ENCODE assay signal across 8 cellular contexts in genomic region chr20:49785851-49786174, GRCh38. TPM values are rescaled to one million over a fixed set of nuclear protein-coding genes. Genes with fewer than 3 reads are reported as not detected.
DNase-seq lines count a peak whose midpoint lies in the region; ATAC-seq, FAIRE-seq and TF ChIP-seq lines count a peak whose summit lies in the region.

No MANE protein-coding gene starts in this region.

- H3K27ac Mint-ChIP-seq in activated naive CD8-positive, alpha-beta T cell treated with anti-CD3 and anti-CD28 coated beads, Interleukin-2, amount 10 ng/mL, durations not matched to agents 7 days and 5 days: peak overlapping the region; percentile 40
- no peak overlapping the region for H3K27ac Mint-ChIP-seq in activated naive CD8-positive, alpha-beta T cell treated with anti-CD3 and anti-CD28 coated beads for 36 hours
- H3K27ac Mint-ChIP-seq in T-cell: no peak overlapping the region

- H3K36me3 Mint-ChIP-seq in activated naive CD8-positive, alpha-beta T cell treated with anti-CD3 and anti-CD28 coated beads, Interleukin-2, amount 10 ng/mL, durations not matched to agents 7 days and 5 days: no peaks in the 10 kb centered on the region
- H3K36me3 Mint-ChIP-seq in activated naive CD8-positive, alpha-beta T cell treated with anti-CD3 and anti-CD28 coated beads for 36 hours: no peaks in the 10 kb centered on the region
- H3K36me3 Mint-ChIP-seq in T-cell: no peaks in the 10 kb centered on the region

- CTCF ChIA-PET in T-cell (lab: Charles Lee): no interaction called here

- in situ Hi-C loops in transverse colon (cut with MboI; ENCODE audit: low pct_ligation_motif_present in 1 of 4, low pct_unique_long_range_greater_than_20kb in 1 of 4, low sequenced_read_pairs in 3 of 4): no loop called here

- no peak for TF ChIP-seq CTCF in transverse colon (IDR thresholded peaks at IDR 0.05)

- no peak for TF ChIP-seq POLR2A in transverse colon (IDR thresholded peaks at IDR 0.05)

- no peaks in the 10 kb centered on the region for H3K36me3 ChIP-seq in transverse colon

- no peak for DNase-seq in activated naive CD8-positive, alpha-beta T cell treated with anti-CD3 and anti-CD28 coated beads, Interleukin-2, amount 10 ng/mL, durations not matched to agents 7 days and 5 days
- DNase-seq in activated naive CD8-positive, alpha-beta T cell treated with anti-CD3 and anti-CD28 coated beads for 36 hours: no peak
- DNase-seq in NOMO-1 treated with dmso at 0.1 percent for 144 hours (lab: John Stamatoyannopoulos, UW; ENCODE audit: unreplicated experiment) (peak; percentile 56), transverse colon (peak; percentile 59), urothelium cell line (ENCODE audit: low spot score) (no peak), NCI-H748 treated with DMSO at 0.1 percent for 48 hours (lab: John Stamatoyannopoulos, UW) (no peak), T-cell (no peak)

- FAIRE-seq in urothelium cell line (lab: Jason Lieb, UNC): no peak

- peaks cover 20% of the 10 kb centered on the region for H3K4me1 Mint-ChIP-seq in activated naive CD8-positive, alpha-beta T cell treated with anti-CD3 and anti-CD28 coated beads, Interleukin-2, amount 10 ng/mL, durations not matched to agents 7 days and 5 days
- H3K4me1 Mint-ChIP-seq in activated naive CD8-positive, alpha-beta T cell treated with anti-CD3 and anti-CD28 coated beads for 36 hours: peaks cover 10% of the 10 kb centered on the region
- peaks cover 3 to 13% (median 6%) of the 10 kb centered on the region in 3 donors for H3K4me1 Mint-ChIP-seq in T-cell

- H3K27me3 ChIP-seq in transverse colon: no peaks in the 10 kb centered on the region

- H3K4me1 ChIP-seq in transverse colon: peaks cover 0 to 24% (median 11%) of the 10 kb centered on the region in 4 donors

- WGBS in transverse colon (ENCODE audit: low coverage in 1 of 2), 2 donors: 60 to 76% methylated on average over 2 to 4 of the region's 4 CpGs

- POLR2A ChIA-PET in activated naive CD8-positive, alpha-beta T cell treated with anti-CD3 and anti-CD28 coated beads, Interleukin-2, amount 10 ng/mL, durations not matched to agents 7 days and 5 days (lab: Charles Lee): interaction anchor here (0.8 to 1.1 kb wide), 2 partner anchors 9 to 114 kb away, joined by 3 to 4 read pairs; no protein-coding TSS in a partner anchor
- POLR2A ChIA-PET in T-cell (lab: Charles Lee): no interaction called here

- ATAC-seq in activated naive CD8-positive, alpha-beta T cell treated with anti-CD3 and anti-CD28 coated beads, Interleukin-2, amount 10 ng/mL, durations not matched to agents 7 days and 5 days (ENCODE audit: low read depth): no peak
- ATAC-seq in HG02943 (IDR thresholded peaks at IDR 0.05; ENCODE audit: low read depth, unreplicated experiment) (peak; percentile 88), T-cell (replicated peaks in 1 of 4) (no peak)

- no peaks in the 10 kb centered on the region for H3K9me3 Mint-ChIP-seq in activated naive CD8-positive, alpha-beta T cell treated with anti-CD3 and anti-CD28 coated beads, Interleukin-2, amount 10 ng/mL, durations not matched to agents 7 days and 5 days
- H3K9me3 Mint-ChIP-seq in activated naive CD8-positive, alpha-beta T cell treated with anti-CD3 and anti-CD28 coated beads for 36 hours: no peaks in the 10 kb centered on the region
- no peaks in the 10 kb centered on the region for H3K9me3 Mint-ChIP-seq in T-cell

- intact Hi-C loops in transverse colon (cut with DNase I; ENCODE audit: low total_unique reads): no loop called here

- peaks cover 8% of the 10 kb centered on the region for H3K27me3 Mint-ChIP-seq in activated naive CD8-positive, alpha-beta T cell treated with anti-CD3 and anti-CD28 coated beads, Interleukin-2, amount 10 ng/mL, durations not matched to agents 7 days and 5 days
- peaks cover 7% of the 10 kb centered on the region for H3K27me3 Mint-ChIP-seq in activated naive CD8-positive, alpha-beta T cell treated with anti-CD3 and anti-CD28 coated beads for 36 hours
- peaks cover 0 to 4% of the 10 kb centered on the region in 2 donors for H3K27me3 Mint-ChIP-seq in T-cell

- H3K27ac ChIP-seq in transverse colon: peak overlapping the region in 3 of 4 donors; percentile 2 to 55 (median 41)

- H3K9me3 ChIP-seq in transverse colon: no peaks in the 10 kb centered on the region

- no peak for TF ChIP-seq EP300 in transverse colon (IDR thresholded peaks at IDR 0.05; ENCODE audit: low read depth)

- H3K4me3 Mint-ChIP-seq in activated naive CD8-positive, alpha-beta T cell treated with anti-CD3 and anti-CD28 coated beads, Interleukin-2, amount 10 ng/mL, durations not matched to agents 7 days and 5 days: peak overlapping the region; percentile 53
- H3K4me3 Mint-ChIP-seq in activated naive CD8-positive, alpha-beta T cell treated with anti-CD3 and anti-CD28 coated beads for 36 hours: no peak overlapping the region
- no peak overlapping the region for H3K4me3 Mint-ChIP-seq in T-cell

- no peak overlapping the region for H3K4me3 ChIP-seq in transverse colon

RNA-seq across cellular contexts. Expression of gene SLC9A8, which starts 26.8 kb away (rescaled TPM):
- 10 to 100 TPM; 18.8 to 22.3 TPM for total RNA-seq in activated naive CD8-positive, alpha-beta T cell treated with anti-CD3 and anti-CD28 coated beads, Interleukin-2, amount 10 ng/mL, durations not matched to agents 7 days and 5 days
- total RNA-seq in activated naive CD8-positive, alpha-beta T cell treated with anti-CD3 and anti-CD28 coated beads for 36 hours: 10 to 100 TPM in 1 of 2 experiments, 1 to 10 TPM in 1; 9.9 to 10.9 TPM
- total RNA-seq in transverse colon (10 to 100 TPM in 3 of 4 donors, 1 to 10 TPM in 1; 9.0 to 31.0 (median 16.6) TPM), T-cell (10 to 100 TPM; 22.2 to 34.2 (median 25.6) TPM)

Comparison
In these comparisons a context has a peak if more than half of its experiments do, and no peak if none do; other contexts are left out.
1. DNase-seq: peak in NOMO-1 treated with dmso at 0.1 percent for 144 hours (single experiment) and transverse colon (single experiment); none in activated naive CD8-positive, alpha-beta T cell treated with anti-CD3 and anti-CD28 coated beads, Interleukin-2, amount 10 ng/mL, durations not matched to agents 7 days and 5 days (single experiment), activated naive CD8-positive, alpha-beta T cell treated with anti-CD3 and anti-CD28 coated beads for 36 hours (single experiment), urothelium cell line (single experiment), NCI-H748 treated with DMSO at 0.1 percent for 48 hours (single experiment) and T-cell (0 of 34).